In the genomic region with DNA sequence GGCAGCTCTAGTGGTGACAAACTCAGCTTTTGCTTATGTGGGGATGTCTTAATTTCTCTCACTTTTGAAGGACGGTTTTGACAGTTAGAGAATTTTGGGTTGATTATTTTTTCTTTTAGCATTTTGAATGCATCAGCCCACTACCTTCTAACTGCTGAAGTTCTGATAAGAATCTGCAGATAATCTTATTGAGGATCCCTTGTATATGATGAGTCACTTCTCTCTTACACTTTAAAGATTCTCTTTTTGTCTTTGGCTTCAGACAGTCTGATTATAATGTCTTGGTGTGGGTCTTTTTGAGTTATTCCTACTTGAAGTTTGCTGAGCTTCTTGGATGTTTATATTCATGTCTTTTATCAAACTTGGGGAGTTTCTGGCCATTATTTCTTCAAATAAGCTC, we compare ENCODE assay signal across 1 cellular context.
TF ChIP-seq lines count a peak whose summit lies in the region.

No MANE protein-coding gene starts in this region.

TF ChIP-seq in K562, 482 proteins besides CTCF, POLR2A, EP300 and RAD21 (continued from another document):
- TF ChIP-seq, protein P1, sequence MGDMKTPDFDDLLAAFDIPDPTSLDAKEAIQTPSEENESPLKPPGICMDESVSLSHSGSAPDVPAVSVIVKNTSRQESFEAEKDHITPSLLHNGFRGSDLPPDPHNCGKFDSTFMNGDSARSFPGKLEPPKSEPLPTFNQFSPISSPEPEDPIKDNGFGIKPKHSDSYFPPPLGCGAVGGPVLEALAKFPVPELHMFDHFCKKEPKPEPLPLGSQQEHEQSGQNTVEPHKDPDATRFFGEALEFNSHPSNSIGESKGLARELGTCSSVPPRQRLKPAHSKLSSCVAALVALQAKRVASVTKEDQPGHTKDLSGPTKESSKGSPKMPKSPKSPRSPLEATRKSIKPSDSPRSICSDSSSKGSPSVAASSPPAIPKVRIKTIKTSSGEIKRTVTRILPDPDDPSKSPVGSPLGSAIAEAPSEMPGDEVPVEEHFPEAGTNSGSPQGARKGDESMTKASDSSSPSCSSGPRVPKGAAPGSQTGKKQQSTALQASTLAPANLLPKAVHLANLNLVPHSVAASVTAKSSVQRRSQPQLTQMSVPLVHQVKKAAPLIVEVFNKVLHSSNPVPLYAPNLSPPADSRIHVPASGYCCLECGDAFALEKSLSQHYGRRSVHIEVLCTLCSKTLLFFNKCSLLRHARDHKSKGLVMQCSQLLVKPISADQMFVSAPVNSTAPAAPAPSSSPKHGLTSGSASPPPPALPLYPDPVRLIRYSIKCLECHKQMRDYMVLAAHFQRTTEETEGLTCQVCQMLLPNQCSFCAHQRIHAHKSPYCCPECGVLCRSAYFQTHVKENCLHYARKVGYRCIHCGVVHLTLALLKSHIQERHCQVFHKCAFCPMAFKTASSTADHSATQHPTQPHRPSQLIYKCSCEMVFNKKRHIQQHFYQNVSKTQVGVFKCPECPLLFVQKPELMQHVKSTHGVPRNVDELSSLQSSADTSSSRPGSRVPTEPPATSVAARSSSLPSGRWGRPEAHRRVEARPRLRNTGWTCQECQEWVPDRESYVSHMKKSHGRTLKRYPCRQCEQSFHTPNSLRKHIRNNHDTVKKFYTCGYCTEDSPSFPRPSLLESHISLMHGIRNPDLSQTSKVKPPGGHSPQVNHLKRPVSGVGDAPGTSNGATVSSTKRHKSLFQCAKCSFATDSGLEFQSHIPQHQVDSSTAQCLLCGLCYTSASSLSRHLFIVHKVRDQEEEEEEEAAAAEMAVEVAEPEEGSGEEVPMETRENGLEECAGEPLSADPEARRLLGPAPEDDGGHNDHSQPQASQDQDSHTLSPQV (IDR thresholded peaks at IDR 0.05), result peak; percentile 37; the same call in 1 of the 2 replicates
- peak; percentile 75; the same call in 1 of the 2 replicates for TF ChIP-seq TRIM28 (IDR thresholded peaks at IDR 0.05)
- peak; percentile 45; the same call in 1 of the 2 replicates for TF ChIP-seq MAFG (tag; conservative IDR thresholded peaks at IDR 0.05)
- TF ChIP-seq CBFB (CRISPR knock-in tag; IDR thresholded peaks at IDR 0.05), result no peak
- TF ChIP-seq, protein P2, sequence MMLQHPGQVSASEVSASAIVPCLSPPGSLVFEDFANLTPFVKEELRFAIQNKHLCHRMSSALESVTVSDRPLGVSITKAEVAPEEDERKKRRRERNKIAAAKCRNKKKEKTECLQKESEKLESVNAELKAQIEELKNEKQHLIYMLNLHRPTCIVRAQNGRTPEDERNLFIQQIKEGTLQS (IDR thresholded peaks at IDR 0.05), result peak; percentile 55
- TF ChIP-seq, protein P2 (CRISPR knock-in tag; conservative IDR thresholded peaks at IDR 0.05), result no peak
- peak in 1 of 2 experiments; percentile 66; a peak in 2 of 4 replicates for TF ChIP-seq TRIM24 (IDR thresholded peaks at IDR 0.05)
- TF ChIP-seq CC2D1A (IDR thresholded peaks at IDR 0.05), result 0 out of 2 replicates have a peak, but pooled peaks have one; percentile 23
- no peak for TF ChIP-seq TCFL5 (CRISPR knock-in tag; conservative IDR thresholded peaks at IDR 0.05)
- peak; percentile 28; the same call in 1 of the 2 replicates for TF ChIP-seq JUND (IDR thresholded peaks at IDR 0.05; ENCODE audit: borderline replicate concordance, low read depth, low read length)
- 0 out of 3 replicates have a peak, but pooled peaks have one; percentile 30 for TF ChIP-seq JUND (tag; IDR thresholded peaks at IDR 0.05; ENCODE audit: borderline replicate concordance, low read depth, low read length)
- TF ChIP-seq C11orf30 (IDR thresholded peaks at IDR 0.05; ENCODE audit: low read depth), result peak; percentile 29; the same call in 1 of the 2 replicates
- TF ChIP-seq, protein P3, sequence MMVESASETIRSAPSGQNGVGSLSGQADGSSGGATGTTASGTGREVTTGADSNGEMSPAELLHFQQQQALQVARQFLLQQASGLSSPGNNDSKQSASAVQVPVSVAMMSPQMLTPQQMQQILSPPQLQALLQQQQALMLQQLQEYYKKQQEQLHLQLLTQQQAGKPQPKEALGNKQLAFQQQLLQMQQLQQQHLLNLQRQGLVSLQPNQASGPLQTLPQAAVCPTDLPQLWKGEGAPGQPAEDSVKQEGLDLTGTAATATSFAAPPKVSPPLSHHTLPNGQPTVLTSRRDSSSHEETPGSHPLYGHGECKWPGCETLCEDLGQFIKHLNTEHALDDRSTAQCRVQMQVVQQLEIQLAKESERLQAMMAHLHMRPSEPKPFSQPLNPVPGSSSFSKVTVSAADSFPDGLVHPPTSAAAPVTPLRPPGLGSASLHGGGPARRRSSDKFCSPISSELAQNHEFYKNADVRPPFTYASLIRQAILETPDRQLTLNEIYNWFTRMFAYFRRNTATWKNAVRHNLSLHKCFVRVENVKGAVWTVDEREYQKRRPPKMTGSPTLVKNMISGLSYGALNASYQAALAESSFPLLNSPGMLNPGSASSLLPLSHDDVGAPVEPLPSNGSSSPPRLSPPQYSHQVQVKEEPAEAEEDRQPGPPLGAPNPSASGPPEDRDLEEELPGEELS (CRISPR knock-in tag; IDR thresholded peaks at IDR 0.05; ENCODE audit: borderline replicate concordance), result no peak
- TF ChIP-seq ZNF316 (IDR thresholded peaks at IDR 0.05), result peak; percentile 46; the same call in 1 of the 2 replicates
- TF ChIP-seq, protein P4, sequence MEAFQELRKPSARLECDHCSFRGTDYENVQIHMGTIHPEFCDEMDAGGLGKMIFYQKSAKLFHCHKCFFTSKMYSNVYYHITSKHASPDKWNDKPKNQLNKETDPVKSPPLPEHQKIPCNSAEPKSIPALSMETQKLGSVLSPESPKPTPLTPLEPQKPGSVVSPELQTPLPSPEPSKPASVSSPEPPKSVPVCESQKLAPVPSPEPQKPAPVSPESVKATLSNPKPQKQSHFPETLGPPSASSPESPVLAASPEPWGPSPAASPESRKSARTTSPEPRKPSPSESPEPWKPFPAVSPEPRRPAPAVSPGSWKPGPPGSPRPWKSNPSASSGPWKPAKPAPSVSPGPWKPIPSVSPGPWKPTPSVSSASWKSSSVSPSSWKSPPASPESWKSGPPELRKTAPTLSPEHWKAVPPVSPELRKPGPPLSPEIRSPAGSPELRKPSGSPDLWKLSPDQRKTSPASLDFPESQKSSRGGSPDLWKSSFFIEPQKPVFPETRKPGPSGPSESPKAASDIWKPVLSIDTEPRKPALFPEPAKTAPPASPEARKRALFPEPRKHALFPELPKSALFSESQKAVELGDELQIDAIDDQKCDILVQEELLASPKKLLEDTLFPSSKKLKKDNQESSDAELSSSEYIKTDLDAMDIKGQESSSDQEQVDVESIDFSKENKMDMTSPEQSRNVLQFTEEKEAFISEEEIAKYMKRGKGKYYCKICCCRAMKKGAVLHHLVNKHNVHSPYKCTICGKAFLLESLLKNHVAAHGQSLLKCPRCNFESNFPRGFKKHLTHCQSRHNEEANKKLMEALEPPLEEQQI (IDR thresholded peaks at IDR 0.05), result 0 out of 2 replicates have a peak, but pooled peaks have one; percentile 28
- peak; percentile 42 for TF ChIP-seq FOSL1 (tag; conservative IDR thresholded peaks at IDR 0.05)
- TF ChIP-seq KDM1A (IDR thresholded peaks at IDR 0.05), result 0 out of 4 replicates have a peak, but pooled peaks of 1 of the 2 experiments have one; percentile 7
- 0 out of 2 replicates have a peak, but pooled peaks have one; percentile 33 for TF ChIP-seq SMARCA4 (IDR thresholded peaks at IDR 0.05)
- TF ChIP-seq DPF2 (IDR thresholded peaks at IDR 0.05), result peak; percentile 24; the same call in 1 of the 2 replicates
- TF ChIP-seq MYBL2 (IDR thresholded peaks at IDR 0.05; ENCODE audit: low read depth), result peak; percentile 36; the same call in 1 of the 2 replicates
- TF ChIP-seq MYBL2 (CRISPR knock-in tag; IDR thresholded peaks at IDR 0.05; ENCODE audit: borderline replicate concordance), result no peak
- no peak for TF ChIP-seq HIVEP1 (CRISPR knock-in tag; IDR thresholded peaks at IDR 0.05)
- TF ChIP-seq TFAM (CRISPR knock-in tag; conservative IDR thresholded peaks at IDR 0.05), result no peak
- 0 out of 4 replicates have a peak, but pooled peaks of 1 of the 2 experiments have one; percentile 5 for TF ChIP-seq HDAC1 (IDR thresholded peaks at IDR 0.05)
